In genomic region chr11:66545701-66546367, GRCh38 we compare ENCODE assay signal across 1 cellular context.
TF ChIP-seq lines count a peak whose summit lies in the region.

TSS of gene ZDHHC24 (minus strand) at chr11:66546048. CDS start at chr11:66546003, 45 bp downstream.

TF ChIP-seq in WTC11, 78 proteins besides CTCF, POLR2A, EP300 and RAD21 (continued from another document):
- TF ChIP-seq MAX (CRISPR knock-in tag; IDR thresholded peaks at IDR 0.05) (peak; percentile 44; the same call in 1 of the 2 replicates), E2F1 (CRISPR knock-in tag; IDR thresholded peaks at IDR 0.05) (no peak), STAT6 (CRISPR knock-in tag; conservative IDR thresholded peaks at IDR 0.05; ENCODE audit: low read depth) (no peak)
